In genomic region chr6:106251531-106252255, GRCh38 we compare ENCODE assay signal across 8 cellular contexts.
DNase-seq lines count a peak whose midpoint lies in the region; ATAC-seq and TF ChIP-seq lines count a peak whose summit lies in the region.
"Not testable (repeated sequence)": the region's sequence is repeated elsewhere in the genome, so short reads cannot be mapped to it uniquely, and the experiment has no call there.

No MANE protein-coding gene starts in this region.

- not testable (repeated sequence) for H3K36me3 ChIP-seq in fibroblast of lung (ENCODE audit: control insufficient read depth, insufficient read depth, low read length)
- peaks cover 0 to 16% of the 10 kb centered on the region in 2 experiments for H3K36me3 ChIP-seq in mesenchymal stem cell (ENCODE audit: control insufficient read depth in 1 of 2, insufficient read depth in 2 of 2, low read depth in 1 of 2, low read length in 2 of 2)

- intact Hi-C loops in left cardiac atrium (cut with DNase I), result not testable (repeated sequence)

- H2BK120ac ChIP-seq in mesenchymal stem cell (ENCODE audit: low read depth, low read length), result not testable (repeated sequence)

- H4K8ac ChIP-seq in mesenchymal stem cell (ENCODE audit: low read length), result not testable (repeated sequence)

- POLR2A ChIA-PET in RWPE1 (lab: Yijun Ruan, JAX; ENCODE audit: low non-redundant PET), result not testable (repeated sequence)

- not testable (repeated sequence) for H3K9ac ChIP-seq in fibroblast of lung (ENCODE audit: insufficient read depth, low read length); mesenchymal stem cell (ENCODE audit: low read length)

- H3K18ac ChIP-seq in mesenchymal stem cell (ENCODE audit: low read depth in 1 of 2, low read length in 2 of 2), result peak overlapping the region in 1 of 2 experiments; percentile 54

- not testable (repeated sequence) for H3K9me3 ChIP-seq in fibroblast of lung (ENCODE audit: control insufficient read depth, insufficient read depth, low read depth, low read length); mesenchymal stem cell (ENCODE audit: control insufficient read depth, low read length)

- WGBS in mesenchymal stem cell, result 83% methylated on average over 5 of the region's 8 CpGs

- H3K4ac ChIP-seq in mesenchymal stem cell (ENCODE audit: low read depth in 1 of 2, low read length in 2 of 2), result not testable (repeated sequence)

- H3K23ac ChIP-seq in mesenchymal stem cell (ENCODE audit: low read length in 2 of 2), result not testable (repeated sequence)

- ATAC-seq in left cardiac atrium, result peak in 1 of 2 donors; percentile 49

- 0 out of 2 replicates have a peak overlapping the region, but pooled peaks have one; percentile 36 for H3K27ac ChIP-seq in RWPE1
- not testable (repeated sequence) for H3K27ac ChIP-seq in fibroblast of lung (ENCODE audit: insufficient read depth, low read length)
- H3K27ac ChIP-seq in mesenchymal stem cell (ENCODE audit: low read length, poor library complexity, severe bottlenecking), result peak overlapping the region; percentile 43

- H2BK15ac ChIP-seq in mesenchymal stem cell (ENCODE audit: low read depth, poor library complexity, severe bottlenecking), result not testable (repeated sequence)

- H3K79me1 ChIP-seq in mesenchymal stem cell (replicated peaks; ENCODE audit: low read length, poor library complexity, severe bottlenecking), result not testable (repeated sequence)

- H2AK5ac ChIP-seq in mesenchymal stem cell (ENCODE audit: low read length, severe bottlenecking), result not testable (repeated sequence)

- H3K4me3 ChIP-seq in fibroblast of lung (replicated peaks in 1 of 4; ENCODE audit: control extremely low read depth in 1 of 4, insufficient read depth in 1 of 4, low read depth in 3 of 4, low read length in 4 of 4); mesenchymal stem cell (ENCODE audit: insufficient read depth in 1 of 2, low read depth in 1 of 2, low read length in 2 of 2): not testable (repeated sequence)

- not testable (repeated sequence) for H4K20me1 ChIP-seq in fibroblast of lung (ENCODE audit: control insufficient read depth, extremely low read depth, insufficient read depth, low read length)

- not testable (repeated sequence) for H3K27me3 ChIP-seq in fibroblast of lung (ENCODE audit: control insufficient read depth, insufficient read depth, low read length); mesenchymal stem cell (ENCODE audit: control insufficient read depth in 1 of 2, insufficient read depth in 1 of 2, low read length in 2 of 2)

- H3K4me2 ChIP-seq in fibroblast of lung (ENCODE audit: extremely low read depth, insufficient read depth, low read length); mesenchymal stem cell (ENCODE audit: low read length, poor library complexity, severe bottlenecking): not testable (repeated sequence)

- DNase-seq in A172 (ENCODE audit: low spot score) (peak; percentile 25), HCEC 1CT (peak; percentile 65), astrocyte of the hippocampus (ENCODE audit: low read depth, low spot score) (peak; percentile 42), fibroblast of lung (ENCODE audit: low read depth in 2 of 2) (peak; percentile 73 to 82), left cardiac atrium (peak; percentile 35), stromal cell of bone marrow (ENCODE audit: low read depth) (peak; percentile 78)
- DNase-seq in RWPE1 (ENCODE audit: low spot score); mesenchymal stem cell: not testable (repeated sequence)

- H2AFZ ChIP-seq in fibroblast of lung (ENCODE audit: low read length); mesenchymal stem cell (ENCODE audit: low read depth, low read length): not testable (repeated sequence)

- H3K79me2 ChIP-seq in fibroblast of lung (ENCODE audit: control insufficient read depth, insufficient read depth, low read length), result not testable (repeated sequence)

- CTCF ChIA-PET in RWPE1 (lab: Yijun Ruan, JAX), result interaction anchor here (0.7 kb wide), 1 partner anchor 407 kb away, joined by 3 read pairs; no protein-coding TSS in a partner anchor

- H2BK5ac ChIP-seq in mesenchymal stem cell (ENCODE audit: low read depth, low read length, poor library complexity, severe bottlenecking), result not testable (repeated sequence)

- not testable (repeated sequence) for H2BK12ac ChIP-seq in mesenchymal stem cell (ENCODE audit: low read length in 2 of 2)

- not testable (repeated sequence) for H4K91ac ChIP-seq in mesenchymal stem cell (ENCODE audit: low read length)

- H3K4me1 ChIP-seq in fibroblast of lung (ENCODE audit: control insufficient read depth, extremely low read depth, insufficient read depth, low read length); mesenchymal stem cell (ENCODE audit: control insufficient read depth, insufficient read depth, low read depth, low read length): not testable (repeated sequence)

- not testable (repeated sequence) for H3K14ac ChIP-seq in mesenchymal stem cell (ENCODE audit: low read length in 2 of 2)

- TF ChIP-seq CTCF in RWPE1 (conservative IDR thresholded peaks at IDR 0.05; ENCODE audit: low read depth); fibroblast of lung (conservative IDR thresholded peaks at IDR 0.05 in 1 of 2, IDR thresholded peaks at IDR 0.05 in 1 of 2; ENCODE audit: low read depth in 1 of 2, low read length in 2 of 2): not testable (repeated sequence)
